19 cellular contexts compared by ENCODE assay signal in the genomic region with DNA sequence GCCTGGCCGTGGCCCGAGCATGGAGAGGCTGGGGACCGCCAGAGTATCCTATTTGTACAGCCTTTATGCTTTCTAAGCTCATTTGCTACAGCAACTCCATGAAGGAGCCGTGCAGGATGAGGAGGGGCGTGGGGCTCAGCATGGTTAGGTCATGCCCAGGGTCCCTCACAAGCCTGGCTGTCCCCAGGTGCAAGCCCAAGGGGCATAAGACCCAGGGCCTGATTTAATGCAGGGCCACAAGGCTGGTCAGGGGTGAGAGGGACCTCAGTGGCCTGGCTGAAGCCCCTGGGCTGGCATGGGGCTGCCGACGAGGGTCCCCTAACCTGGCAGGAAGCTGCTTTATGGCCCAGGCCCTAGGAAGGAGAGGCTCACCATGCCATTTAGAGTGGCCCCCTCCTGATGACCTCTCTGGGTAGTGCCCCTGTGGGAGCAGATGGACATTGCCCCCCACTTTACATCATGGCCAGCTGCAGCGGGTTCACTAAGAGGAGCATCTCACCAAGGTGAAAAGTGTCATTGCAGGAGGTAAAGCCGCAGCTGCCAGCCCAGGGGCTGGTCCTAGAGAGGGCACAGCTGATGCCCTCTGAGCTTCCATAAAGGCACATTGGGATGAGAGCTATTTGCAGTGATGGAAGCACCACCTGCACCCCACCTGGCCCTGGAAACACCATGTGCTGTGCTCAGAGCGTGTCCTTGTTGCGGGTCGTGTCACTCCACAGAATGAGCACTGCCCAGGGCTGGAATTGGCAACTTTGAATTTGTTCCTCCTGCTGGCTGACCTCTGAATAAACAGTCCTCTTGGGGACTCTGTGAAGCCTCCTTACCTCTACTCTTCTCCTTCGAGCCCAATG. TPM values are rescaled to one million over a fixed set of nuclear protein-coding genes. Genes with fewer than 3 reads are reported as not detected.
DNase-seq lines count a peak whose midpoint lies in the region; ATAC-seq and TF ChIP-seq lines count a peak whose summit lies in the region.
"Had no signal": no experiment of that assay in that cellular context is flagged by ENCODE, and none has a peak within 500 bp of the region (broad histone marks: within the 10 kb centered on the region; RNA-seq: fewer than 3 reads in every experiment).

No MANE protein-coding gene starts in this region.

- H3K4me1 Mint-ChIP-seq in stimulated activated naive CD8-positive, alpha-beta T cell treated with anti-CD3 and anti-CD28 coated beads, Interleukin-15, amount 100 ng/mL, for 72 hours = no peaks in the 10 kb centered on the region
- H3K4me1 Mint-ChIP-seq: CD4-positive, CD25-positive, alpha-beta regulatory T cell had no signal

- no peak for TF ChIP-seq CTCF in colonic mucosa (IDR thresholded peaks at IDR 0.05)
- TF ChIP-seq CTCF in lung (IDR thresholded peaks at IDR 0.05; ENCODE audit: control extremely low read depth, extremely low read depth) = no peak
- no peak for TF ChIP-seq CTCF in vagina (IDR thresholded peaks at IDR 0.05)

- H3K9me3 ChIP-seq in colonic mucosa = no peaks in the 10 kb centered on the region
- H3K9me3 ChIP-seq in lung (ENCODE audit: control insufficient read depth in 2 of 2, insufficient read depth in 1 of 2, low read length in 1 of 2) = no peaks in the 10 kb centered on the region
- no peaks in the 10 kb centered on the region for H3K9me3 ChIP-seq in vagina
- H3K9me3 ChIP-seq: MG63 had no signal

- no peak overlapping the region for H3K27ac Mint-ChIP-seq in stimulated activated naive CD8-positive, alpha-beta T cell treated with anti-CD3 and anti-CD28 coated beads, Interleukin-15, amount 100 ng/mL, for 72 hours
- H3K27ac Mint-ChIP-seq: CD4-positive, CD25-positive, alpha-beta regulatory T cell had no signal

- H3K27me3 Mint-ChIP-seq in stimulated activated naive CD8-positive, alpha-beta T cell treated with anti-CD3 and anti-CD28 coated beads, Interleukin-15, amount 100 ng/mL, for 72 hours = no peaks in the 10 kb centered on the region
- H3K27me3 Mint-ChIP-seq: CD4-positive, CD25-positive, alpha-beta regulatory T cell had no signal

- H3K4me3 ChIP-seq in colonic mucosa (no peak overlapping the region), lung (no peak overlapping the region), vagina (no peak overlapping the region)
- H3K4me3 ChIP-seq: GM12878, MG63 had no signal

- no peak overlapping the region for H3K9ac ChIP-seq in colonic mucosa (ENCODE audit: low read depth in 2 of 2, low read length in 2 of 2)

- H3K4me3 Mint-ChIP-seq in stimulated activated naive CD8-positive, alpha-beta T cell treated with anti-CD3 and anti-CD28 coated beads, Interleukin-15, amount 100 ng/mL, for 72 hours = no peak overlapping the region
- H3K4me3 Mint-ChIP-seq: CD4-positive, CD25-positive, alpha-beta regulatory T cell had no signal

- ATAC-seq in stimulated activated naive CD8-positive, alpha-beta T cell treated with anti-CD3 and anti-CD28 coated beads, Interleukin-15, Interleukin-2, amounts not matched to agents 100 U/mL and 50 U/mL, for 24 hours = peak; percentile 14
- ATAC-seq in stimulated activated naive CD8-positive, alpha-beta T cell treated with anti-CD3 and anti-CD28 coated beads, Interleukin-15, amount 100 ng/mL, for 72 hours = no peak
- ATAC-seq in lung (ENCODE audit: insufficient read depth, low FRiP score) (no peak), GM18909 (IDR thresholded peaks at IDR 0.05; ENCODE audit: poor library complexity, unreplicated experiment) (no peak)
- ATAC-seq: GM12878, PC-3 had no signal

- H3K27me3 ChIP-seq in colonic mucosa = no peaks in the 10 kb centered on the region
- H3K27me3 ChIP-seq in lung (ENCODE audit: control insufficient read depth, insufficient read depth) = no peaks in the 10 kb centered on the region
- H3K27me3 ChIP-seq in vagina = no peaks in the 10 kb centered on the region
- H3K27me3 ChIP-seq: MG63 had no signal

- no peaks in the 10 kb centered on the region for H3K9me3 Mint-ChIP-seq in stimulated activated naive CD8-positive, alpha-beta T cell treated with anti-CD3 and anti-CD28 coated beads, Interleukin-15, amount 100 ng/mL, for 72 hours
- H3K9me3 Mint-ChIP-seq: CD4-positive, CD25-positive, alpha-beta regulatory T cell had no signal

- intact Hi-C loops in colonic mucosa (cut with DNase I) = no loop called here
- intact Hi-C loops in vagina (cut with DNase I) = no loop called here

- no peak for TF ChIP-seq POLR2A in vagina (IDR thresholded peaks at IDR 0.05)

- no peak overlapping the region for H3K27ac ChIP-seq in colonic mucosa
- no peak overlapping the region for H3K27ac ChIP-seq in lung (ENCODE audit: low read depth in 1 of 2, low read length in 1 of 2)
- H3K27ac ChIP-seq in vagina = no peak overlapping the region

- no peaks in the 10 kb centered on the region for H3K36me3 ChIP-seq in colonic mucosa
- H3K36me3 ChIP-seq in lung (ENCODE audit: control insufficient read depth in 2 of 2, insufficient read depth in 2 of 2, low read length in 2 of 2) = no peaks in the 10 kb centered on the region
- H3K36me3 ChIP-seq in vagina = no peaks in the 10 kb centered on the region
- H3K36me3 ChIP-seq: MG63 had no signal

- 92 to 95% methylated on average over 13 of the region's 13 CpGs for whole genome bisulfite sequencing in lung, 2 donors

- DNase-seq in stimulated activated naive CD8-positive, alpha-beta T cell treated with anti-CD3 and anti-CD28 coated beads, Interleukin-15, Interleukin-2, amounts not matched to agents 100 U/mL and 50 U/mL, for 24 hours = no peak
- no peak for DNase-seq in stimulated activated naive CD8-positive, alpha-beta T cell treated with anti-CD3 and anti-CD28 coated beads, Interleukin-15, amount 100 ng/mL, for 72 hours
- DNase-seq in colonic mucosa (peak; percentile 6), lung (ENCODE audit: low spot score) (peak; percentile 19), vagina (ENCODE audit: extremely low spot score in 2 of 2) (peak; percentile 79 to 89), DMS153 (lab: John Stamatoyannopoulos, UW) (no peak)
- no peak for DNase-seq in activated T-cell treated with anti-CD3 and anti-CD28 coated beads, Interleukin-2, amount 50 U/mL, for 48 hours
- DNase-seq: ACHN; Calu3; CD4-positive, CD25-positive, alpha-beta regulatory T cell; DMS79; MG63; NCI-H1092 treated with DMSO at 0.1 percent for 48 hours; NCI-H1694 treated with DMSO at 0.1 percent for 48 hours; NCI-H345; NCI-H526 treated with DMSO at 0.1 percent for 48 hours; PC-3 had no signal

- H3K4me1 ChIP-seq in colonic mucosa = no peaks in the 10 kb centered on the region
- peaks cover 0 to 10% of the 10 kb centered on the region in 2 donors for H3K4me1 ChIP-seq in lung (ENCODE audit: control insufficient read depth in 2 of 2, insufficient read depth in 2 of 2, low read length in 2 of 2)
- H3K4me1 ChIP-seq in vagina = no peaks in the 10 kb centered on the region

RNA-seq across cellular contexts. Expression of gene ZNF618, which starts 58.9 kb away (rescaled TPM):
- 1 to 10 TPM; 3.1 to 3.3 TPM for total RNA-seq in colonic mucosa
- total RNA-seq in lung = 10 to 100 TPM in 1 of 2 donors, 1 to 10 TPM in 1; 9.4 to 16.3 TPM
- 1 to 10 TPM; 1.6 to 2.6 TPM for polyA plus RNA-seq in lung
- 7.4 TPM for total RNA-seq in vagina
- polyA plus RNA-seq: CD4-positive, CD25-positive, alpha-beta regulatory T cell had no signal

Comparison
In these comparisons a context has a peak if more than half of its experiments do, and no peak if none do; other contexts are left out.
1. DNase-seq: peak in colonic mucosa (single experiment), lung (single experiment) and vagina (2 of 2); none in stimulated activated naive CD8-positive, alpha-beta T cell treated with anti-CD3 and anti-CD28 coated beads, Interleukin-15, Interleukin-2, amounts not matched to agents 100 U/mL and 50 U/mL, for 24 hours (single experiment), stimulated activated naive CD8-positive, alpha-beta T cell treated with anti-CD3 and anti-CD28 coated beads, Interleukin-15, amount 100 ng/mL, for 72 hours (0 of 2), activated T-cell treated with anti-CD3 and anti-CD28 coated beads, Interleukin-2, amount 50 U/mL, for 48 hours (0 of 2) and DMS153 (single experiment).